ENCODE assay signal across 8 cellular contexts in genomic region chr3:10224794-10225660, GRCh38. TPM values are rescaled to one million over a fixed set of nuclear protein-coding genes. Genes with fewer than 3 reads are reported as not detected.
DNase-seq lines count a peak whose midpoint lies in the region; ATAC-seq and TF ChIP-seq lines count a peak whose summit lies in the region.

No MANE protein-coding gene starts in this region.

- 54% methylated on average over 4 of the region's 4 CpGs for WGBS in right cardiac atrium

- H3K4me3 ChIP-seq in astrocyte of the cerebellum (ENCODE audit: low read depth, low read length), result no peak overlapping the region
- H3K4me3 ChIP-seq in right cardiac atrium (ENCODE audit: low read length), result no peak overlapping the region

- H3K27me3 Mint-ChIP-seq in T-helper 1 cell treated with Interleukin-12 subunit alpha and Interleukin-12 subunit beta and Interleukin-4 antibody, amounts not matched to agents 30 μg/mL and 1 μg/mL, for 36 hours (ENCODE audit: low read depth), result no peaks in the 10 kb centered on the region

- H3K27me3 ChIP-seq in right cardiac atrium (ENCODE audit: control insufficient read depth, insufficient read depth), result no peaks in the 10 kb centered on the region

- peak overlapping the region; percentile 94 for H3K27ac Mint-ChIP-seq in T-helper 1 cell treated with Interleukin-12 subunit alpha and Interleukin-12 subunit beta and Interleukin-4 antibody, amounts not matched to agents 30 μg/mL and 1 μg/mL, for 36 hours

- H3K4me1 ChIP-seq in right cardiac atrium (ENCODE audit: control insufficient read depth, insufficient read depth, low read length), result no peaks in the 10 kb centered on the region

- peaks cover 55% of the 10 kb centered on the region for H3K36me3 Mint-ChIP-seq in T-helper 1 cell treated with Interleukin-12 subunit alpha and Interleukin-12 subunit beta and Interleukin-4 antibody, amounts not matched to agents 30 μg/mL and 1 μg/mL, for 36 hours (ENCODE audit: low read depth)

- intact Hi-C loops in right cardiac atrium (cut with DNase I), result loop anchor here in 2 of 4 donors (10.0 kb wide), 1 partner anchor 60 kb away; the partner anchor contains the start of gene IRAK2 (in 2 of the 2)
- intact Hi-C loops in sciatic nerve (cut with DNase I), result no loop called here

- H3K9me3 ChIP-seq in right cardiac atrium (ENCODE audit: control insufficient read depth, low read length), result no peaks in the 10 kb centered on the region

- no peak overlapping the region for H3K27ac ChIP-seq in right cardiac atrium (ENCODE audit: low read length)

- no peaks in the 10 kb centered on the region for H3K9me3 Mint-ChIP-seq in T-helper 1 cell treated with Interleukin-12 subunit alpha and Interleukin-12 subunit beta and Interleukin-4 antibody, amounts not matched to agents 30 μg/mL and 1 μg/mL, for 36 hours

- H3K4me3 Mint-ChIP-seq in T-helper 1 cell treated with Interleukin-12 subunit alpha and Interleukin-12 subunit beta and Interleukin-4 antibody, amounts not matched to agents 30 μg/mL and 1 μg/mL, for 36 hours, result peak overlapping the region; percentile 73

- peaks cover 58% of the 10 kb centered on the region for H3K4me1 Mint-ChIP-seq in T-helper 1 cell treated with Interleukin-12 subunit alpha and Interleukin-12 subunit beta and Interleukin-4 antibody, amounts not matched to agents 30 μg/mL and 1 μg/mL, for 36 hours (ENCODE audit: low read depth)

- peak; percentile 79 for TF ChIP-seq CTCF in astrocyte of the cerebellum (IDR thresholded peaks at IDR 0.05; ENCODE audit: low read depth, low read length, missing control alignments)

- in situ Hi-C loops in Caki2 (cut with HindIII; ENCODE audit: low pct_unique_long_range_greater_than_20kb, low sequenced_read_pairs), result no loop called here
- in situ Hi-C loops in astrocyte of the cerebellum (cut with HindIII; ENCODE audit: low sequenced_read_pairs), result no loop called here

- ATAC-seq in GM21528 (IDR thresholded peaks at IDR 0.05; ENCODE audit: low FRiP score, unreplicated experiment), result peak; percentile 31
- ATAC-seq in right cardiac atrium, result peak; percentile 89 to 91
- ATAC-seq in sciatic nerve, result peak; percentile 87
- ATAC-seq in HG02973 (IDR thresholded peaks at IDR 0.05; ENCODE audit: unreplicated experiment), result no peak

- DNase-seq in Caki2 (ENCODE audit: low read depth) (peak; percentile 87), NCI-H1048 (lab: John Stamatoyannopoulos, UW) (peak; percentile 16), astrocyte of the cerebellum (ENCODE audit: low read depth) (no peak), right cardiac atrium (peak; percentile 63 to 85 (median 84)), sciatic nerve (ENCODE audit: low spot score) (peak; percentile 80)

RNA-seq across cellular contexts. Expression of gene TATDN2, which starts 23.2 kb away (rescaled TPM):
- 1.3 and 10.1 TPM in 2 replicates for total RNA-seq in Caki2 (2014; rRNA removed; shearing (Covaris generic); ENCODE audit: low replicate concordance)
- total RNA-seq in right cardiac atrium (10 to 100 TPM; 19.1 to 25.6 (median 21.9) TPM), sciatic nerve (31.7 TPM)
- 13.6 TPM for polyA plus RNA-seq in right cardiac atrium
